In genomic region chr15:60580650-60581415, GRCh38 we compare ENCODE assay signal across 12 cellular contexts.
DNase-seq lines count a peak whose midpoint lies in the region; ATAC-seq lines count a peak whose summit lies in the region.
"Had no signal": no experiment of that assay in that cellular context is flagged by ENCODE, and none has a peak within 500 bp of the region (broad histone marks: within the 10 kb centered on the region; RNA-seq: fewer than 3 reads in every experiment).

No MANE protein-coding gene starts in this region.

- H3K27me3 Mint-ChIP-seq in IgD-negative memory B cell, result no peaks in the 10 kb centered on the region
- H3K27me3 Mint-ChIP-seq in naive thymus-derived CD4-positive, alpha-beta T cell, result no peaks in the 10 kb centered on the region

- H3K27ac Mint-ChIP-seq in IgD-negative memory B cell, result peak overlapping the region in 2 of 3 donors; percentile 83 to 91
- H3K27ac Mint-ChIP-seq in naive thymus-derived CD4-positive, alpha-beta T cell, result peak overlapping the region; percentile 90 to 98 (median 96)

- CTCF ChIA-PET in naive thymus-derived CD4-positive, alpha-beta T cell (lab: Charles Lee), result interaction anchor here (0.6 to 1.5 kb wide), 10 partner anchors 9 to 439 kb away, joined by 3 to 8 read pairs (median 4); no protein-coding TSS in a partner anchor

- H3K9ac ChIP-seq in BLaER1 (no peak overlapping the region), GM23248 (no peak overlapping the region)
- H3K9ac ChIP-seq: BLaER1 treated with 17β-estradiol and CSF1 and Interleukin-3, amounts not matched to agents 10 nM and 100 nM had no signal

- H3F3A ChIP-seq in GM23248 (ENCODE audit: insufficient read depth), result no peaks in the 10 kb centered on the region

- H3K27me3 ChIP-seq in BLaER1 (no peaks in the 10 kb centered on the region), GM23248 (replicated peaks; ENCODE audit: insufficient read depth) (no peaks in the 10 kb centered on the region)
- H3K27me3 ChIP-seq in naive thymus-derived CD4-positive, alpha-beta T cell (ENCODE audit: control insufficient read depth in 2 of 2, insufficient read depth in 2 of 2, low read length in 2 of 2), result no peaks in the 10 kb centered on the region
- H3K27me3 ChIP-seq: BLaER1 treated with 17β-estradiol and CSF1 and Interleukin-3, amounts not matched to agents 10 nM and 100 nM; ovary had no signal

- DNase-seq in activated naive CD4-positive, alpha-beta T cell treated with anti-CD3 and anti-CD28 coated beads, Interleukin-2, amount 50 U/mL, for 16 hours, result peak; percentile 28
- peak in 7 of 9 donors; percentile 72 to 90 (median 86) for DNase-seq in naive thymus-derived CD4-positive, alpha-beta T cell
- DNase-seq in GM23248, result no peak
- DNase-seq in hypothalamus (lab: John Stamatoyannopoulos, UW), result no peak
- no peak for DNase-seq in SIG-M5 treated with dmso at 0.1 percent for 504 hours (lab: John Stamatoyannopoulos, UW; ENCODE audit: unreplicated experiment)
- no peak for DNase-seq in NCI-H1694 (lab: John Stamatoyannopoulos, UW)
- DNase-seq: kidney glomerular epithelial cell, ovary, T-helper 9 cell had no signal

- H3K9me3 Mint-ChIP-seq in IgD-negative memory B cell, result no peaks in the 10 kb centered on the region
- no peaks in the 10 kb centered on the region for H3K9me3 Mint-ChIP-seq in naive thymus-derived CD4-positive, alpha-beta T cell

- 94 to 95% methylated on average over 8 of the region's 8 CpGs for WGBS in GM23248 (ENCODE audit: low coverage in 1 of 2, low lambda C conversion rate in 2 of 2, missing lambda C conversion rate in 2 of 2), 2 experiments

- peaks cover 93% of the 10 kb centered on the region for H3K79me2 ChIP-seq in GM23248 (ENCODE audit: insufficient read depth)

- intact Hi-C loops in naive thymus-derived CD4-positive, alpha-beta T cell (cut with micrococcal nuclease), result loop anchor here (1.0 to 10.0 kb wide), 14 partner anchors 10 to 894 kb away; partner anchors contain the start of genes ANXA2 (in 2 of the 2) and BNIP2 (in 1 of the 2)

- no peaks in the 10 kb centered on the region for H3K9me3 ChIP-seq in BLaER1
- H3K9me3 ChIP-seq in naive thymus-derived CD4-positive, alpha-beta T cell (ENCODE audit: control insufficient read depth in 2 of 3, low read length in 3 of 3), result no peaks in the 10 kb centered on the region
- no peaks in the 10 kb centered on the region for H3K9me3 ChIP-seq in GM23248 (ENCODE audit: low read depth)
- H3K9me3 ChIP-seq: BLaER1 treated with 17β-estradiol and CSF1 and Interleukin-3, amounts not matched to agents 10 nM and 100 nM; ovary had no signal

- POLR2A ChIA-PET in naive thymus-derived CD4-positive, alpha-beta T cell (lab: Charles Lee), result interaction anchor here (0.7 to 4.7 kb wide), 14 partner anchors 8 to 264 kb away, joined by 3 to 40 read pairs (median 5); partner anchors contain the start of gene ICE2

- H4K20me1 ChIP-seq in BLaER1 (0 out of 2 replicates have a peak, but pooled peaks cover 8% of the 10 kb centered on the region), GM23248 (ENCODE audit: insufficient read depth) (no peaks in the 10 kb centered on the region)

- peak overlapping the region; percentile 16 for H3K4me2 ChIP-seq in BLaER1
- H3K4me2 ChIP-seq in GM23248 (ENCODE audit: unreplicated experiment), result no peak overlapping the region

- H3K4me3 ChIP-seq in BLaER1, result no peak overlapping the region
- H3K4me3 ChIP-seq in naive thymus-derived CD4-positive, alpha-beta T cell (ENCODE audit: low read length), result peak overlapping the region; percentile 33
- H3K4me3 ChIP-seq in GM23248, result no peak overlapping the region
- H3K4me3 ChIP-seq: BLaER1 treated with 17β-estradiol and CSF1 and Interleukin-3, amounts not matched to agents 10 nM and 100 nM; ovary had no signal

- H3K4me3 Mint-ChIP-seq in IgD-negative memory B cell, result peak overlapping the region; percentile 39 to 78 (median 65)
- H3K4me3 Mint-ChIP-seq in naive thymus-derived CD4-positive, alpha-beta T cell, result peak overlapping the region; percentile 72 to 88 (median 85)

- peaks cover 20% of the 10 kb centered on the region for H3K4me1 ChIP-seq in BLaER1
- peaks cover 78 to 80% of the 10 kb centered on the region in 2 donors for H3K4me1 ChIP-seq in naive thymus-derived CD4-positive, alpha-beta T cell (ENCODE audit: control insufficient read depth in 2 of 2, insufficient read depth in 2 of 2, low read length in 2 of 2)
- H3K4me1 ChIP-seq in GM23248 (ENCODE audit: insufficient read depth), result peaks cover 12% of the 10 kb centered on the region; the same call in 1 of the 2 replicates

- no peaks in the 10 kb centered on the region for H3K9me2 ChIP-seq in GM23248 (ENCODE audit: insufficient read depth)

- H3K36me3 Mint-ChIP-seq in IgD-negative memory B cell, result no peaks in the 10 kb centered on the region
- H3K36me3 Mint-ChIP-seq in naive thymus-derived CD4-positive, alpha-beta T cell, result peaks cover 0 to 14% (median 0%) of the 10 kb centered on the region in 5 donors

- no peaks in the 10 kb centered on the region for H3K36me3 ChIP-seq in BLaER1
- H3K36me3 ChIP-seq in naive thymus-derived CD4-positive, alpha-beta T cell (ENCODE audit: control insufficient read depth in 2 of 3, insufficient read depth in 3 of 3, low read length in 3 of 3), result no peaks in the 10 kb centered on the region
- no peaks in the 10 kb centered on the region for H3K36me3 ChIP-seq in GM23248 (ENCODE audit: low read depth)
- H3K36me3 ChIP-seq: BLaER1 treated with 17β-estradiol and CSF1 and Interleukin-3, amounts not matched to agents 10 nM and 100 nM; ovary had no signal

- no peak overlapping the region for H2AFZ ChIP-seq in GM23248

- peaks cover 48 to 50% (median 49%) of the 10 kb centered on the region in 3 donors for H3K4me1 Mint-ChIP-seq in IgD-negative memory B cell
- H3K4me1 Mint-ChIP-seq in naive thymus-derived CD4-positive, alpha-beta T cell, result peaks cover 58 to 99% (median 91%) of the 10 kb centered on the region in 7 donors

- H3K27ac ChIP-seq in BLaER1, result no peak overlapping the region
- H3K27ac ChIP-seq in naive thymus-derived CD4-positive, alpha-beta T cell (ENCODE audit: low read depth, low read length), result peak overlapping the region; percentile 82
- no peak overlapping the region for H3K27ac ChIP-seq in GM23248
- H3K27ac ChIP-seq: BLaER1 treated with 17β-estradiol and CSF1 and Interleukin-3, amounts not matched to agents 10 nM and 100 nM; ovary had no signal

- in situ Hi-C loops in GM23248 (cut with MboI), result loop anchor here (10.0 kb wide), 3 partner anchors 334 to 1254 kb away; no protein-coding TSS in a partner anchor

- ATAC-seq in naive thymus-derived CD4-positive, alpha-beta T cell, result peak; percentile 91

Comparison
In these comparisons a context has a peak if more than half of its experiments do, and no peak if none do; other contexts are left out.
1. DNase-seq: peak in activated naive CD4-positive, alpha-beta T cell treated with anti-CD3 and anti-CD28 coated beads, Interleukin-2, amount 50 U/mL, for 16 hours (single experiment) and naive thymus-derived CD4-positive, alpha-beta T cell (7 of 9); none in GM23248 (single experiment), hypothalamus (0 of 51), SIG-M5 treated with dmso at 0.1 percent for 504 hours (single experiment) and NCI-H1694 (single experiment).